ENCODE assay signal across 1 cellular context in genomic region chr2:226733189-226733858, GRCh38.
TF ChIP-seq lines count a peak whose summit lies in the region.

No MANE protein-coding gene starts in this region.

TF ChIP-seq in HepG2, 621 proteins besides CTCF, POLR2A, EP300 and RAD21 (continued from another document and continues in another):
- TF ChIP-seq KDM6A (CRISPR knock-in tag; IDR thresholded peaks at IDR 0.05; ENCODE audit: low read depth) (peak; percentile 99), POLR2G (IDR thresholded peaks at IDR 0.05; ENCODE audit: low read depth, low read length) (peak; percentile 54), ZNF280B (CRISPR knock-in tag; IDR thresholded peaks at IDR 0.05; ENCODE audit: borderline replicate concordance) (no peak), HINFP (CRISPR knock-in tag; IDR thresholded peaks at IDR 0.05; ENCODE audit: low read depth) (no peak), MBD4 (IDR thresholded peaks at IDR 0.05; ENCODE audit: borderline replicate concordance, low read length) (peak; percentile 93), YEATS2 (CRISPR knock-in tag; IDR thresholded peaks at IDR 0.05; ENCODE audit: borderline replicate concordance) (no peak), EEA1 (CRISPR knock-in tag; IDR thresholded peaks at IDR 0.05; ENCODE audit: borderline replicate concordance) (no peak), ZNF44 (CRISPR knock-in tag; IDR thresholded peaks at IDR 0.05) (no peak), ZNF501 (CRISPR knock-in tag; IDR thresholded peaks at IDR 0.05) (no peak), CCAR2 (optimal IDR thresholded peaks at IDR 0.05; ENCODE audit: low read depth, low read length) (no peak), ZNF567 (CRISPR knock-in tag; IDR thresholded peaks at IDR 0.05; ENCODE audit: borderline replicate concordance) (no peak), ZBTB37 (CRISPR knock-in tag; IDR thresholded peaks at IDR 0.05) (no peak), ZNF614 (CRISPR knock-in tag; IDR thresholded peaks at IDR 0.05; ENCODE audit: borderline replicate concordance) (peak; percentile 84; the same call in 1 of the 2 replicates), RXRB (CRISPR knock-in tag; IDR thresholded peaks at IDR 0.05; ENCODE audit: borderline replicate concordance) (peak; percentile 96), ZFP36L1 (CRISPR knock-in tag; IDR thresholded peaks at IDR 0.05) (0 out of 2 replicates have a peak, but pooled peaks have one; percentile 21), FOXK2 (IDR thresholded peaks at IDR 0.05) (no peak), NCOA2 (CRISPR knock-in tag; IDR thresholded peaks at IDR 0.05) (peak; percentile 98), RFX3 (CRISPR knock-in tag; IDR thresholded peaks at IDR 0.05) (peak; percentile 28; the same call in 1 of the 2 replicates), SMARCE1 (IDR thresholded peaks at IDR 0.05; ENCODE audit: borderline replicate concordance) (peak; percentile 90; the same call in 1 of the 2 replicates), AGO1 (IDR thresholded peaks at IDR 0.05; ENCODE audit: low read depth, low read length, poor library complexity, severe bottlenecking) (no peak), ELF4 (CRISPR knock-in tag; IDR thresholded peaks at IDR 0.05; ENCODE audit: borderline replicate concordance) (0 out of 2 replicates have a peak, but pooled peaks have one; percentile 83), ZNF441 (CRISPR knock-in tag; IDR thresholded peaks at IDR 0.05; ENCODE audit: borderline replicate concordance) (no peak), ELF3 (CRISPR knock-in tag; IDR thresholded peaks at IDR 0.05) (peak; percentile 83), SALL1 (CRISPR knock-in tag; IDR thresholded peaks at IDR 0.05) (peak; percentile 81), PHF8 (CRISPR knock-in tag; IDR thresholded peaks at IDR 0.05) (peak; percentile 52; the same call in 1 of the 2 replicates), ZNF205 (CRISPR knock-in tag; IDR thresholded peaks at IDR 0.05) (peak; percentile 77), ATM (IDR thresholded peaks at IDR 0.05; ENCODE audit: borderline replicate concordance) (no peak), MAFK (conservative IDR thresholded peaks at IDR 0.05 in 1 of 2, IDR thresholded peaks at IDR 0.05 in 1 of 2; ENCODE audit: low read length in 2 of 2) (peak; percentile 56 to 73; a peak in 3 of 4 replicates), POLR2AphosphoS2 (IDR thresholded peaks at IDR 0.05; ENCODE audit: low read depth, low read length) (no peak), PRMT3 (CRISPR knock-in tag; IDR thresholded peaks at IDR 0.05; ENCODE audit: borderline replicate concordance, low read depth) (no peak), SOX5 (CRISPR knock-in tag; IDR thresholded peaks at IDR 0.05; ENCODE audit: borderline replicate concordance) (peak; percentile 93), ZBTB20 (CRISPR knock-in tag; IDR thresholded peaks at IDR 0.05; ENCODE audit: borderline replicate concordance, low read depth) (peak; percentile 52), SP140L (CRISPR knock-in tag; IDR thresholded peaks at IDR 0.05; ENCODE audit: borderline replicate concordance) (0 out of 2 replicates have a peak, but pooled peaks have one; percentile 79)
- TF ChIP-seq, protein P1, sequence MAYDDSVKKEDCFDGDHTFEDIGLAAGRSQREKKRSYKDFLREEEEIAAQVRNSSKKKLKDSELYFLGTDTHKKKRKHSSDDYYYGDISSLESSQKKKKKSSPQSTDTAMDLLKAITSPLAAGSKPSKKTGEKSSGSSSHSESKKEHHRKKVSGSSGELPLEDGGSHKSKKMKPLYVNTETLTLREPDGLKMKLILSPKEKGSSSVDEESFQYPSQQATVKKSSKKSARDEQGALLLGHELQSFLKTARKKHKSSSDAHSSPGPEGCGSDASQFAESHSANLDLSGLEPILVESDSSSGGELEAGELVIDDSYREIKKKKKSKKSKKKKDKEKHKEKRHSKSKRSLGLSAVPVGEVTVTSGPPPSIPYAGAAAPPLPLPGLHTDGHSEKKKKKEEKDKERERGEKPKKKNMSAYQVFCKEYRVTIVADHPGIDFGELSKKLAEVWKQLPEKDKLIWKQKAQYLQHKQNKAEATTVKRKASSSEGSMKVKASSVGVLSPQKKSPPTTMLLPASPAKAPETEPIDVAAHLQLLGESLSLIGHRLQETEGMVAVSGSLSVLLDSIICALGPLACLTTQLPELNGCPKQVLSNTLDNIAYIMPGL (CRISPR knock-in tag; IDR thresholded peaks at IDR 0.05; ENCODE audit: borderline replicate concordance in 1 of 2, low read depth in 1 of 2): 0 out of 4 replicates have a peak, but pooled peaks have one; percentile 28 to 45
- TF ChIP-seq, protein P2, sequence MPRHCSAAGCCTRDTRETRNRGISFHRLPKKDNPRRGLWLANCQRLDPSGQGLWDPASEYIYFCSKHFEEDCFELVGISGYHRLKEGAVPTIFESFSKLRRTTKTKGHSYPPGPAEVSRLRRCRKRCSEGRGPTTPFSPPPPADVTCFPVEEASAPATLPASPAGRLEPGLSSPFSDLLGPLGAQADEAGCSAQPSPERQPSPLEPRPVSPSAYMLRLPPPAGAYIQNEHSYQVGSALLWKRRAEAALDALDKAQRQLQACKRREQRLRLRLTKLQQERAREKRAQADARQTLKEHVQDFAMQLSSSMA (CRISPR knock-in tag; IDR thresholded peaks at IDR 0.05): no peak
- TF ChIP-seq, protein P3, sequence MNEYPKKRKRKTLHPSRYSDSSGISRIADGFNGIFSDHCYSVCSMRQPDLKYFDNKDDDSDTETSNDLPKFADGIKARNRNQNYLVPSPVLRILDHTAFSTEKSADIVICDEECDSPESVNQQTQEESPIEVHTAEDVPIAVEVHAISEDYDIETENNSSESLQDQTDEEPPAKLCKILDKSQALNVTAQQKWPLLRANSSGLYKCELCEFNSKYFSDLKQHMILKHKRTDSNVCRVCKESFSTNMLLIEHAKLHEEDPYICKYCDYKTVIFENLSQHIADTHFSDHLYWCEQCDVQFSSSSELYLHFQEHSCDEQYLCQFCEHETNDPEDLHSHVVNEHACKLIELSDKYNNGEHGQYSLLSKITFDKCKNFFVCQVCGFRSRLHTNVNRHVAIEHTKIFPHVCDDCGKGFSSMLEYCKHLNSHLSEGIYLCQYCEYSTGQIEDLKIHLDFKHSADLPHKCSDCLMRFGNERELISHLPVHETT (CRISPR knock-in tag; conservative IDR thresholded peaks at IDR 0.05): peak; percentile 65; the same call in 1 of the 2 replicates
- TF ChIP-seq, protein P4, sequence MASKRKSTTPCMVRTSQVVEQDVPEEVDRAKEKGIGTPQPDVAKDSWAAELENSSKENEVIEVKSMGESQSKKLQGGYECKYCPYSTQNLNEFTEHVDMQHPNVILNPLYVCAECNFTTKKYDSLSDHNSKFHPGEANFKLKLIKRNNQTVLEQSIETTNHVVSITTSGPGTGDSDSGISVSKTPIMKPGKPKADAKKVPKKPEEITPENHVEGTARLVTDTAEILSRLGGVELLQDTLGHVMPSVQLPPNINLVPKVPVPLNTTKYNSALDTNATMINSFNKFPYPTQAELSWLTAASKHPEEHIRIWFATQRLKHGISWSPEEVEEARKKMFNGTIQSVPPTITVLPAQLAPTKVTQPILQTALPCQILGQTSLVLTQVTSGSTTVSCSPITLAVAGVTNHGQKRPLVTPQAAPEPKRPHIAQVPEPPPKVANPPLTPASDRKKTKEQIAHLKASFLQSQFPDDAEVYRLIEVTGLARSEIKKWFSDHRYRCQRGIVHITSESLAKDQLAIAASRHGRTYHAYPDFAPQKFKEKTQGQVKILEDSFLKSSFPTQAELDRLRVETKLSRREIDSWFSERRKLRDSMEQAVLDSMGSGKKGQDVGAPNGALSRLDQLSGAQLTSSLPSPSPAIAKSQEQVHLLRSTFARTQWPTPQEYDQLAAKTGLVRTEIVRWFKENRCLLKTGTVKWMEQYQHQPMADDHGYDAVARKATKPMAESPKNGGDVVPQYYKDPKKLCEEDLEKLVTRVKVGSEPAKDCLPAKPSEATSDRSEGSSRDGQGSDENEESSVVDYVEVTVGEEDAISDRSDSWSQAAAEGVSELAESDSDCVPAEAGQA (IDR thresholded peaks at IDR 0.05; ENCODE audit: low read depth): no peak
- TF ChIP-seq, protein P4 (CRISPR knock-in tag; IDR thresholded peaks at IDR 0.05; ENCODE audit: borderline replicate concordance): peak; percentile 28; the same call in 1 of the 2 replicates
- TF ChIP-seq, protein P5, sequence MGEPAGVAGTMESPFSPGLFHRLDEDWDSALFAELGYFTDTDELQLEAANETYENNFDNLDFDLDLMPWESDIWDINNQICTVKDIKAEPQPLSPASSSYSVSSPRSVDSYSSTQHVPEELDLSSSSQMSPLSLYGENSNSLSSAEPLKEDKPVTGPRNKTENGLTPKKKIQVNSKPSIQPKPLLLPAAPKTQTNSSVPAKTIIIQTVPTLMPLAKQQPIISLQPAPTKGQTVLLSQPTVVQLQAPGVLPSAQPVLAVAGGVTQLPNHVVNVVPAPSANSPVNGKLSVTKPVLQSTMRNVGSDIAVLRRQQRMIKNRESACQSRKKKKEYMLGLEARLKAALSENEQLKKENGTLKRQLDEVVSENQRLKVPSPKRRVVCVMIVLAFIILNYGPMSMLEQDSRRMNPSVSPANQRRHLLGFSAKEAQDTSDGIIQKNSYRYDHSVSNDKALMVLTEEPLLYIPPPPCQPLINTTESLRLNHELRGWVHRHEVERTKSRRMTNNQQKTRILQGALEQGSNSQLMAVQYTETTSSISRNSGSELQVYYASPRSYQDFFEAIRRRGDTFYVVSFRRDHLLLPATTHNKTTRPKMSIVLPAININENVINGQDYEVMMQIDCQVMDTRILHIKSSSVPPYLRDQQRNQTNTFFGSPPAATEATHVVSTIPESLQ (CRISPR knock-in tag; conservative IDR thresholded peaks at IDR 0.05): no peak
- TF ChIP-seq, protein P6, sequence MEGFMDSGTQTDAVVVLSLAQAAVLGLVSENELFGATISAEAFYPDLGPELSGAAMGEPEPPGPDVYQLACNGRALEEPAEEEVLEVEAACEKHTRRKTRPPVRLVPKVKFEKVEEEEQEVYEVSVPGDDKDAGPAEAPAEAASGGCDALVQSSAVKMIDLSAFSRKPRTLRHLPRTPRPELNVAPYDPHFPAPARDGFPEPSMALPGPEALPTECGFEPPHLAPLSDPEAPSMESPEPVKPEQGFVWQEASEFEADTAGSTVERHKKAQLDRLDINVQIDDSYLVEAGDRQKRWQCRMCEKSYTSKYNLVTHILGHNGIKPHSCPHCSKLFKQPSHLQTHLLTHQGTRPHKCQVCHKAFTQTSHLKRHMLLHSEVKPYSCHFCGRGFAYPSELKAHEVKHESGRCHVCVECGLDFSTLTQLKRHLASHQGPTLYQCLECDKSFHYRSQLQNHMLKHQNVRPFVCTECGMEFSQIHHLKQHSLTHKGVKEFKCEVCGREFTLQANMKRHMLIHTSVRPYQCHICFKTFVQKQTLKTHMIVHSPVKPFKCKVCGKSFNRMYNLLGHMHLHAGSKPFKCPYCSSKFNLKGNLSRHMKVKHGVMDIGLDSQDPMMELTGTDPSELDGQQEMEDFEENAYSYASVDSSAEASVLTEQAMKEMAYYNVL (CRISPR knock-in tag; IDR thresholded peaks at IDR 0.05; ENCODE audit: borderline replicate concordance): peak; percentile 49; the same call in 1 of the 2 replicates
